8 cellular contexts compared by ENCODE assay signal in genomic region chr2:41853427-41854191, GRCh38.
DNase-seq lines count a peak whose midpoint lies in the region; ATAC-seq and TF ChIP-seq lines count a peak whose summit lies in the region.

No MANE protein-coding gene starts in this region.

- H3F3A ChIP-seq in PC-9 (ENCODE audit: insufficient read depth, low read depth) = peaks cover 2% of the 10 kb centered on the region; the same call in 1 of the 2 replicates

- POLR2A ChIA-PET in PC-9 (lab: Charles Lee; ENCODE audit: unreplicated experiment) = interaction anchor here (0.6 to 0.9 kb wide), 2 partner anchors 232 to 572 kb away, joined by 6 read pairs; no protein-coding TSS in a partner anchor

- no peaks in the 10 kb centered on the region for H3K27me3 ChIP-seq in PC-9 (ENCODE audit: insufficient read depth, low read depth)
- peaks cover 27% of the 10 kb centered on the region for H3K27me3 ChIP-seq in endodermal cell (ENCODE audit: control insufficient read depth, insufficient read depth, low read length, poor library complexity, severe bottlenecking)

- H3K27ac Mint-ChIP-seq in endodermal cell = no peak overlapping the region
- H3K27ac Mint-ChIP-seq in mesothelial cell of epicardium = no peak overlapping the region

- H3K27me3 Mint-ChIP-seq in endodermal cell (ENCODE audit: insufficient read depth) (peaks cover 27% of the 10 kb centered on the region), mesothelial cell of epicardium (ENCODE audit: low read depth) (peaks cover 16% of the 10 kb centered on the region)

- H2AFZ ChIP-seq in PC-9 = no peak overlapping the region

- H3K4me2 ChIP-seq in PC-9 = no peak overlapping the region

- H3K9me3 ChIP-seq in PC-9 (ENCODE audit: insufficient read depth, low read depth) = peaks cover 8% of the 10 kb centered on the region; the same call in 1 of the 2 replicates
- no peaks in the 10 kb centered on the region for H3K9me3 ChIP-seq in endodermal cell (ENCODE audit: control insufficient read depth, low read length)

- H3K4me3 Mint-ChIP-seq in endodermal cell (no peak overlapping the region), mesothelial cell of epicardium (no peak overlapping the region)

- no peaks in the 10 kb centered on the region for H3K36me3 ChIP-seq in PC-9 (ENCODE audit: low read depth)
- H3K36me3 ChIP-seq in endodermal cell (ENCODE audit: control insufficient read depth, insufficient read depth, low read length) = no peaks in the 10 kb centered on the region

- ATAC-seq in GM19467 (IDR thresholded peaks at IDR 0.05; ENCODE audit: unreplicated experiment) (no peak), GM18498 (IDR thresholded peaks at IDR 0.05; ENCODE audit: unreplicated experiment) (no peak)

- no peaks in the 10 kb centered on the region for H3K79me2 ChIP-seq in PC-9 (ENCODE audit: low read depth)

- intact Hi-C loops in PC-9 (cut with micrococcal nuclease; ENCODE audit: unreplicated experiment) = loop anchor here (1.0 to 10.0 kb wide), 3 partner anchors 233 to 951 kb away; no protein-coding TSS in a partner anchor

- H3K27ac ChIP-seq in PC-9 = no peak overlapping the region
- no peak overlapping the region for H3K27ac ChIP-seq in endodermal cell (ENCODE audit: low read depth, low read length)

- DNase-seq in COLO829 (ENCODE audit: low spot score) = peak; percentile 61
- DNase-seq in HCEC 1CT = peak; percentile 49
- DNase-seq in PC-9 = peak in 1 of 2 experiments; percentile 47
- DNase-seq in endodermal cell = peak; percentile 87
- peak in 1 of 2 experiments; percentile 69 for DNase-seq in mesothelial cell of epicardium (ENCODE audit: low spot score in 2 of 2, unreplicated experiment in 2 of 2)
- DNase-seq in GM19238 (ENCODE audit: insufficient read length, low spot score) = no peak

- no peaks in the 10 kb centered on the region for H3K9me3 Mint-ChIP-seq in endodermal cell
- H3K9me3 Mint-ChIP-seq in mesothelial cell of epicardium = no peaks in the 10 kb centered on the region

- no TSS peak for BruUV-seq in PC-9 (replicated peaks; lab: Mats Ljungman, UMichigan)

- H3K4me1 ChIP-seq in PC-9 (replicated peaks; ENCODE audit: insufficient read depth) (peaks cover 4% of the 10 kb centered on the region), endodermal cell (ENCODE audit: control insufficient read depth, insufficient read depth, low read length) (no peaks in the 10 kb centered on the region)

- no peaks in the 10 kb centered on the region for H4K20me1 ChIP-seq in PC-9 (ENCODE audit: insufficient read depth)

- TF ChIP-seq CTCF in PC-9 (conservative IDR thresholded peaks at IDR 0.05) = peak; percentile 98
- peak; percentile 92 for TF ChIP-seq CTCF in endodermal cell (conservative IDR thresholded peaks at IDR 0.05)
- TF ChIP-seq CTCF in mesothelial cell of epicardium (IDR thresholded peaks at IDR 0.05; ENCODE audit: unreplicated experiment) = peak; percentile 89

- H3K4me3 ChIP-seq in PC-9 (no peak overlapping the region), endodermal cell (ENCODE audit: low read length) (no peak overlapping the region)

- WGBS in endodermal cell (ENCODE audit: insufficient coverage in 1 of 2, insufficient read length in 1 of 2), 2 experiments = 28% methylated on average over 5 to 8 of the region's 8 CpGs

- no peaks in the 10 kb centered on the region for H3K9me2 ChIP-seq in PC-9 (ENCODE audit: insufficient read depth)

- H3K4me1 Mint-ChIP-seq in endodermal cell (peaks cover 9% of the 10 kb centered on the region), mesothelial cell of epicardium (peaks cover 3% of the 10 kb centered on the region)

- CTCF ChIA-PET in PC-9 (lab: Charles Lee) = interaction anchor here (0.6 to 2.1 kb wide), 6 partner anchors 14 to 475 kb away, joined by 3 to 18 read pairs (median 3); no protein-coding TSS in a partner anchor

- no peak overlapping the region for H3K9ac ChIP-seq in endodermal cell (ENCODE audit: extremely low read depth, low read length, poor library complexity, severe bottlenecking)

- no peaks in the 10 kb centered on the region for H3K36me3 Mint-ChIP-seq in endodermal cell (ENCODE audit: low read depth)
- no peaks in the 10 kb centered on the region for H3K36me3 Mint-ChIP-seq in mesothelial cell of epicardium
